In genomic region chr1:54986532-54986931, GRCh38 we compare ENCODE assay signal across 25 cellular contexts. TPM values are rescaled to one million over a fixed set of nuclear protein-coding genes. Genes with fewer than 3 reads are reported as not detected.
"Had no signal": no experiment of that assay in that cellular context is flagged by ENCODE, and none has a peak within 500 bp of the region (broad histone marks: within the 10 kb centered on the region; RNA-seq: fewer than 3 reads in every experiment).

No MANE protein-coding gene starts in this region.

- H3K9me3 ChIP-seq: SK-N-SH had no signal

- H3K4me2 ChIP-seq: KMS-11, SK-N-SH had no signal

- H3K27ac ChIP-seq: KMS-11, RWPE1 had no signal

- ATAC-seq: Panc1, PC-3 had no signal

- H3K9ac ChIP-seq: KMS-11, SK-N-SH had no signal

- DNase-seq: IMR-90, Kasumi-1, MM.1S, NCI-H1092, NCI-H1436, NCI-H187, NCI-H2029, NCI-H2081 treated with DMSO at 0.1 percent for 48 hours, NCI-H2171, NCI-H226, NCI-H446, NCI-H510A, NCI-H524 treated with DMSO at 0.1 percent for 48 hours, NCI-H69, NCI-H774, PC-3, SHP77, SK-N-SH, SW 1271 had no signal

RNA-seq across cellular contexts. Expression of gene TMEM61, which starts 6.1 kb away (rescaled TPM):
- total RNA-seq: IMR-90, M059J, OCI-LY7, SK-MEL-5 had no signal
- polyA plus RNA-seq: IMR-90, SK-N-SH had no signal

RNA-seq across cellular contexts. Expression of gene BSND, which starts 12.2 kb away (rescaled TPM):
- total RNA-seq: IMR-90, M059J, OCI-LY7, PC-3, SK-MEL-5 had no signal
- polyA plus RNA-seq: IMR-90, SK-N-SH had no signal

RNA-seq across cellular contexts. Expression of gene PCSK9, which starts 52.8 kb away (rescaled TPM):
- total RNA-seq: OCI-LY7 had no signal
